8 cellular contexts compared by ENCODE assay signal in genomic region chr4:86593726-86594558, GRCh38. TPM values are rescaled to one million over a fixed set of nuclear protein-coding genes. Genes with fewer than 3 reads are reported as not detected.
A peak's percentile ranks its signal among the peaks of the same experiment; 100 is the strongest.
DNase-seq lines count a peak whose midpoint lies in the region; ATAC-seq, FAIRE-seq and TF ChIP-seq lines count a peak whose summit lies in the region.

TSS of gene PTPN13 (plus strand) at chr4:86594315. CDS start at chr4:86635257, 40,942 bp downstream.

- WGBS in tibial nerve, 2 donors, result 1 to 3% methylated on average over 27 to 31 of the region's 59 CpGs

- H3K4me3 ChIP-seq in MG63 (peak within 1 kb of the TSS; percentile 67), cardiac muscle cell (peak within 1 kb of the TSS; percentile 52), tibial nerve (peak within 1 kb of the TSS; percentile 57 to 93 (median 74))

- H3K9me3 Mint-ChIP-seq in activated naive CD8-positive, alpha-beta T cell treated with anti-CD3 and anti-CD28 coated beads, Interleukin-2, amount 50 U/mL, for 24 hours, result no peaks in the 10 kb centered on the region
- H3K9me3 Mint-ChIP-seq in osteocyte (ENCODE audit: unreplicated experiment), result no peaks in the 10 kb centered on the region

- no peaks in the 10 kb centered on the region for H3K36me3 Mint-ChIP-seq in activated naive CD8-positive, alpha-beta T cell treated with anti-CD3 and anti-CD28 coated beads, Interleukin-2, amount 50 U/mL, for 24 hours (ENCODE audit: low read depth)
- peaks cover 3% of the 10 kb centered on the region for H3K36me3 Mint-ChIP-seq in osteocyte (ENCODE audit: unreplicated experiment)

- TF ChIP-seq POLR2A in H54 (IDR thresholded peaks at IDR 0.05; ENCODE audit: low read depth, low read length) (peak; percentile 96), tibial nerve (IDR thresholded peaks at IDR 0.05) (peak; percentile 80 to 97)

- H3K36me3 ChIP-seq in MG63 (no peaks in the 10 kb centered on the region), cardiac muscle cell (no peaks in the 10 kb centered on the region), tibial nerve (no peaks in the 10 kb centered on the region)

- H3K27me3 ChIP-seq in MG63 (no peaks in the 10 kb centered on the region), cardiac muscle cell (no peaks in the 10 kb centered on the region), tibial nerve (no peaks in the 10 kb centered on the region)

- TF ChIP-seq CTCF in cardiac muscle cell (IDR thresholded peaks at IDR 0.05; ENCODE audit: low read depth, low read length), result no peak
- TF ChIP-seq CTCF in osteocyte (IDR thresholded peaks at IDR 0.05), result no peak
- peak in 1 of 5 experiments; percentile 38 for TF ChIP-seq CTCF in tibial nerve (IDR thresholded peaks at IDR 0.05)

- H3K27me3 Mint-ChIP-seq in activated naive CD8-positive, alpha-beta T cell treated with anti-CD3 and anti-CD28 coated beads, Interleukin-2, amount 50 U/mL, for 24 hours, result peaks cover 54% of the 10 kb centered on the region
- no peaks in the 10 kb centered on the region for H3K27me3 Mint-ChIP-seq in osteocyte (ENCODE audit: unreplicated experiment)

- H3K4me1 ChIP-seq in cardiac muscle cell (ENCODE audit: low read depth) (peaks cover 27% of the 10 kb centered on the region), tibial nerve (peaks cover 0 to 32% (median 6%) of the 10 kb centered on the region in 4 donors)

- peaks cover 16% of the 10 kb centered on the region for H3K4me1 Mint-ChIP-seq in activated naive CD8-positive, alpha-beta T cell treated with anti-CD3 and anti-CD28 coated beads, Interleukin-2, amount 50 U/mL, for 24 hours
- H3K4me1 Mint-ChIP-seq in osteocyte (ENCODE audit: unreplicated experiment), result peaks cover 49% of the 10 kb centered on the region

- H3K27ac Mint-ChIP-seq in activated naive CD8-positive, alpha-beta T cell treated with anti-CD3 and anti-CD28 coated beads, Interleukin-2, amount 50 U/mL, for 24 hours, result peak within 1 kb of the TSS; percentile 16
- H3K27ac Mint-ChIP-seq in osteocyte (ENCODE audit: unreplicated experiment), result peak within 1 kb of the TSS; percentile 98

- H3K9me3 ChIP-seq in MG63 (no peaks in the 10 kb centered on the region), cardiac muscle cell (ENCODE audit: low read depth) (no peaks in the 10 kb centered on the region), tibial nerve (no peaks in the 10 kb centered on the region)

- DNase-seq in EL (peak; percentile 99), H54 (ENCODE audit: insufficient read length, low spot score) (peak; percentile 71), MG63 (peak; percentile 96), cardiac muscle cell (ENCODE audit: low read depth in 1 of 2, low spot score in 1 of 2) (peak; percentile 99 to 100), osteocyte (ENCODE audit: extremely low spot score, unreplicated experiment) (peak; percentile 98), tibial nerve (ENCODE audit: low spot score in 2 of 2) (peak; percentile 94 to 96)
- peak; percentile 74 for DNase-seq in activated naive CD8-positive, alpha-beta T cell treated with anti-CD3 and anti-CD28 coated beads, Interleukin-2, amount 50 U/mL, for 24 hours

- ATAC-seq in SK-N-SH treated with all-trans-retinoic acid at 6 μM for 48 hours, result peak; percentile 93
- peak; percentile 94 for ATAC-seq in activated naive CD8-positive, alpha-beta T cell treated with anti-CD3 and anti-CD28 coated beads, Interleukin-2, amount 50 U/mL, for 24 hours

- H3K4me3 Mint-ChIP-seq in activated naive CD8-positive, alpha-beta T cell treated with anti-CD3 and anti-CD28 coated beads, Interleukin-2, amount 50 U/mL, for 24 hours, result peak within 1 kb of the TSS; percentile 73
- H3K4me3 Mint-ChIP-seq in osteocyte (ENCODE audit: unreplicated experiment), result peak within 1 kb of the TSS; percentile 87

- H3K27ac ChIP-seq in cardiac muscle cell (peak within 1 kb of the TSS; percentile 94), tibial nerve (peak within 1 kb of the TSS; percentile 83 to 97 (median 92))

- peak; percentile 25 to 98 for TF ChIP-seq EP300 in tibial nerve (IDR thresholded peaks at IDR 0.05)

- peak; percentile 83 for FAIRE-seq in H54 (lab: Jason Lieb, UNC)

TF ChIP-seq in SK-N-SH treated with all-trans-retinoic acid at 6 μM for 48 hours, 23 proteins besides CTCF, POLR2A, EP300 and RAD21:
- no peak for TF ChIP-seq PPARA (CRISPR knock-in tag; IDR thresholded peaks at IDR 0.05; ENCODE audit: borderline replicate concordance)
- TF ChIP-seq ARNTL (CRISPR knock-in tag; IDR thresholded peaks at IDR 0.05; ENCODE audit: borderline replicate concordance, low read depth), result no peak
- no peak for TF ChIP-seq CSRNP3 (CRISPR knock-in tag; IDR thresholded peaks at IDR 0.05)
- no peak for TF ChIP-seq POU6F1 (CRISPR knock-in tag; IDR thresholded peaks at IDR 0.05; ENCODE audit: borderline replicate concordance, low read depth)
- no peak for TF ChIP-seq TOX (CRISPR knock-in tag; IDR thresholded peaks at IDR 0.05; ENCODE audit: borderline replicate concordance)
- no peak for TF ChIP-seq ZNF70 (CRISPR knock-in tag; IDR thresholded peaks at IDR 0.05)
- no peak for TF ChIP-seq OSR1 (CRISPR knock-in tag; IDR thresholded peaks at IDR 0.05)
- no peak for TF ChIP-seq ZNF8 (CRISPR knock-in tag; IDR thresholded peaks at IDR 0.05)
- TF ChIP-seq TCF4 (CRISPR knock-in tag; IDR thresholded peaks at IDR 0.05; ENCODE audit: borderline replicate concordance), result no peak
- TF ChIP-seq ZC3H10 (CRISPR knock-in tag; IDR thresholded peaks at IDR 0.05), result no peak
- no peak for TF ChIP-seq SNAI2 (CRISPR knock-in tag; IDR thresholded peaks at IDR 0.05)
- TF ChIP-seq ESRRG (CRISPR knock-in tag; IDR thresholded peaks at IDR 0.05), result no peak
- no peak for TF ChIP-seq GLIS3 (CRISPR knock-in tag; IDR thresholded peaks at IDR 0.05)
- TF ChIP-seq PATZ1 (CRISPR knock-in tag; IDR thresholded peaks at IDR 0.05; ENCODE audit: borderline replicate concordance), result no peak
- no peak for TF ChIP-seq ISL1 (CRISPR knock-in tag; IDR thresholded peaks at IDR 0.05)
- no peak for TF ChIP-seq RARB (CRISPR knock-in tag; IDR thresholded peaks at IDR 0.05)
- no peak for TF ChIP-seq BACH2 (CRISPR knock-in tag; IDR thresholded peaks at IDR 0.05; ENCODE audit: borderline replicate concordance)
- TF ChIP-seq CSDC2 (CRISPR knock-in tag; IDR thresholded peaks at IDR 0.05), result no peak
- TF ChIP-seq ZFP30 (CRISPR knock-in tag; IDR thresholded peaks at IDR 0.05), result no peak

RNA-seq across cellular contexts. Expression of gene PTPN13, which starts in this region (rescaled TPM):
- total RNA-seq in MG63 (2014; rRNA removed; shearing (Covaris generic); ENCODE audit: low replicate concordance), result 5.5 and 5.6 TPM in 2 replicates
- 29.2 and 38.2 TPM in 2 replicates for total RNA-seq in cardiac muscle cell
- polyA plus RNA-seq in cardiac muscle cell, result 14.4 and 19.0 TPM in 2 replicates
- total RNA-seq in osteocyte, result 55.7 and 56.0 TPM in 2 replicates
- 100 to 1,000 TPM in 1 of 4 donors, 10 to 100 TPM in 3; 86.4 to 113 (median 92.6) TPM for total RNA-seq in tibial nerve

Comparison
In these comparisons a context has a peak if more than half of its experiments do, and no peak if none do; other contexts are left out.
1. Peak in every context shown above with its lines: DNase-seq, ATAC-seq, H3K4me3 ChIP-seq and H3K27ac ChIP-seq.